In genomic region chr19:44753619-44753931, GRCh38 we compare ENCODE assay signal across 2 cellular contexts.
TF ChIP-seq lines count a peak whose summit lies in the region.

No MANE protein-coding gene starts in this region.

TF ChIP-seq in liver, 16 proteins besides CTCF, POLR2A, EP300 and RAD21:
- TF ChIP-seq REST (IDR thresholded peaks at IDR 0.05) (no peak), SP1 (IDR thresholded peaks at IDR 0.05) (peak; percentile 0)

TF ChIP-seq in HepG2, 621 proteins besides CTCF, POLR2A, EP300 and RAD21:
- no peak for TF ChIP-seq ZSCAN31 (CRISPR knock-in tag; IDR thresholded peaks at IDR 0.05; ENCODE audit: low read depth)
